ENCODE assay signal across 9 cellular contexts in genomic region chrX:48476919-48477318, GRCh38. TPM values are rescaled to one million over a fixed set of nuclear protein-coding genes. Genes with fewer than 3 reads are reported as not detected.
A peak's percentile ranks its signal among the peaks of the same experiment; 100 is the strongest.
DNase-seq lines count a peak whose midpoint lies in the region; ATAC-seq, FAIRE-seq and TF ChIP-seq lines count a peak whose summit lies in the region.
"Had no signal": no experiment of that assay in that cellular context is flagged by ENCODE, and none has a peak within 500 bp of the region (broad histone marks: within the 10 kb centered on the region; RNA-seq: fewer than 3 reads in every experiment).

No MANE protein-coding gene starts in this region.

- H3K79me2 ChIP-seq in DND-41 (ENCODE audit: insufficient read depth, low read length) = peaks cover 33% of the 10 kb centered on the region
- peaks cover 19% of the 10 kb centered on the region for H3K79me2 ChIP-seq in PC-9 (ENCODE audit: low read depth)

- H3K27me3 ChIP-seq in DND-41 (ENCODE audit: insufficient read depth, low read length, poor library complexity) = no peaks in the 10 kb centered on the region
- no peaks in the 10 kb centered on the region for H3K27me3 ChIP-seq in PC-9 (ENCODE audit: insufficient read depth, low read depth)
- no peaks in the 10 kb centered on the region for H3K27me3 ChIP-seq in pancreas

- H3K4me2 ChIP-seq in DND-41 (ENCODE audit: insufficient read depth, low read length) = peak overlapping the region; percentile 88
- H3K4me2 ChIP-seq in PC-9 = peak overlapping the region; percentile 67

- no peak for FAIRE-seq in pancreas (lab: Jason Lieb, UNC)

- no peaks in the 10 kb centered on the region for H3K9me2 ChIP-seq in PC-9 (ENCODE audit: insufficient read depth)

- 33 to 66% methylated on average over 4 of the region's 4 CpGs for WGBS in pancreas, 2 donors

- no peak for DNase-seq in DND-41
- no peak for DNase-seq in PC-9
- no peak for DNase-seq in epithelial cell of proximal tubule (ENCODE audit: low read depth)
- no peak for DNase-seq in pancreas
- DNase-seq in effector CD8-positive, alpha-beta T cell (lab: John Stamatoyannopoulos, UW) = no peak
- no peak for DNase-seq in globus pallidus (ENCODE audit: low spot score)
- no peak for DNase-seq in iPS-NIHi7 (ENCODE audit: extremely low spot score)
- DNase-seq: NCI-H226 had no signal

- peaks cover 35% of the 10 kb centered on the region for H3K4me1 ChIP-seq in DND-41 (ENCODE audit: insufficient read depth, low read length)
- no peaks in the 10 kb centered on the region for H3K4me1 ChIP-seq in PC-9 (replicated peaks; ENCODE audit: insufficient read depth)
- no peaks in the 10 kb centered on the region for H3K4me1 ChIP-seq in pancreas

- H3K36me3 ChIP-seq in DND-41 (ENCODE audit: insufficient read depth, low read length) (peaks cover 38% of the 10 kb centered on the region), PC-9 (ENCODE audit: low read depth) (no peaks in the 10 kb centered on the region), pancreas (no peaks in the 10 kb centered on the region)

- H4K20me1 ChIP-seq in DND-41 (ENCODE audit: insufficient read depth, low read length) (peaks cover 15% of the 10 kb centered on the region; the same call in 1 of the 2 replicates), PC-9 (ENCODE audit: insufficient read depth) (no peaks in the 10 kb centered on the region)

- intact Hi-C loops in PC-9 (cut with micrococcal nuclease; ENCODE audit: unreplicated experiment) = no loop called here
- intact Hi-C loops in pancreas (cut with DNase I) = no loop called here

- no peak for ATAC-seq in DND-41 (ENCODE audit: insufficient read depth, low read depth)
- ATAC-seq in pancreas = no peak
- no peak for ATAC-seq in GM18520 (IDR thresholded peaks at IDR 0.05; ENCODE audit: unreplicated experiment)

- peak overlapping the region; percentile 77 for H3K9ac ChIP-seq in DND-41 (ENCODE audit: low read depth, low read length)

- CTCF ChIA-PET in PC-9 (lab: Charles Lee) = no interaction called here

- no peak overlapping the region for H2AFZ ChIP-seq in DND-41 (ENCODE audit: low read depth, low read length)
- H2AFZ ChIP-seq in PC-9 = no peak overlapping the region

- H3K9me3 ChIP-seq in DND-41 (ENCODE audit: insufficient read depth, low read length, severe bottlenecking) (no peaks in the 10 kb centered on the region), PC-9 (ENCODE audit: insufficient read depth, low read depth) (no peaks in the 10 kb centered on the region), pancreas (no peaks in the 10 kb centered on the region)

- H3K27ac ChIP-seq in DND-41 (ENCODE audit: low read length) = peak overlapping the region; percentile 85
- no peak overlapping the region for H3K27ac ChIP-seq in PC-9
- H3K27ac ChIP-seq in pancreas = no peak overlapping the region

- POLR2A ChIA-PET in PC-9 (lab: Charles Lee; ENCODE audit: unreplicated experiment) = no interaction called here

- peak overlapping the region; percentile 38 to 67; a peak in 3 of 4 replicates for H3K4me3 ChIP-seq in DND-41 (ENCODE audit: low read depth in 1 of 2, low read length in 2 of 2)
- H3K4me3 ChIP-seq in PC-9 = peak overlapping the region; percentile 64; the same call in 1 of the 2 replicates
- H3K4me3 ChIP-seq in epithelial cell of proximal tubule (ENCODE audit: low read depth, low read length) = peak overlapping the region; percentile 76
- H3K4me3 ChIP-seq in pancreas = peak overlapping the region in 3 of 4 donors; percentile 48 to 59 (median 55)

- no peaks in the 10 kb centered on the region for H3F3A ChIP-seq in PC-9 (ENCODE audit: insufficient read depth, low read depth)

- TF ChIP-seq CTCF in DND-41 (IDR thresholded peaks at IDR 0.05; ENCODE audit: borderline replicate concordance, extremely low read depth, low read length, poor library complexity, severe bottlenecking) (no peak), PC-9 (conservative IDR thresholded peaks at IDR 0.05) (no peak), epithelial cell of proximal tubule (conservative IDR thresholded peaks at IDR 0.05; ENCODE audit: low read depth, low read length) (no peak), pancreas (IDR thresholded peaks at IDR 0.05) (no peak)

- no TSS peak for BruUV-seq in PC-9 (replicated peaks; lab: Mats Ljungman, UMichigan)

RNA-seq across cellular contexts. Expression of gene FTSJ1, which starts 0.9 kb away (rescaled TPM):
- total RNA-seq in PC-9 (2021) (35.7 and 44.0 TPM in 2 replicates), epithelial cell of proximal tubule (63.5 and 113 TPM in 2 replicates), pancreas (10 to 100 TPM; 14.8 to 24.0 (median 17.9) TPM)
- polyA plus RNA-seq in pancreas = 10 to 100 TPM; 32.2 to 35.5 TPM

RNA-seq across cellular contexts. Expression of gene SLC38A5, which starts 6.9 kb away (rescaled TPM):
- total RNA-seq in PC-9 (2021) (0.46 and 1.5 TPM in 2 replicates), epithelial cell of proximal tubule (15.7 and 71.3 TPM in 2 replicates), pancreas (100 to 1,000 TPM in 4 of 6 donors, 10 to 100 TPM in 2; 63.3 to 235 (median 140) TPM)
- 100 to 1,000 TPM; 250 to 373 TPM for polyA plus RNA-seq in pancreas

RNA-seq across cellular contexts. Expression of gene PORCN, which starts 31.9 kb away (rescaled TPM):
- total RNA-seq in PC-9 (2021) (11.9 and 14.1 TPM in 2 replicates), epithelial cell of proximal tubule (6.6 and 18.7 TPM in 2 replicates), pancreas (1 to 10 TPM; 2.9 to 4.0 (median 3.7) TPM)
- 1 to 10 TPM; 7.5 to 8.5 TPM for polyA plus RNA-seq in pancreas

RNA-seq across cellular contexts. Expression of gene EBP, which starts 44.7 kb away (rescaled TPM):
- total RNA-seq in PC-9 (2021) (88.1 and 113 TPM in 2 replicates), epithelial cell of proximal tubule (93.7 and 190 TPM in 2 replicates), pancreas (10 to 100 TPM; 13.3 to 21.5 (median 19.8) TPM)
- 10 to 100 TPM; 38.1 to 43.4 TPM for polyA plus RNA-seq in pancreas
